In the genomic region with DNA sequence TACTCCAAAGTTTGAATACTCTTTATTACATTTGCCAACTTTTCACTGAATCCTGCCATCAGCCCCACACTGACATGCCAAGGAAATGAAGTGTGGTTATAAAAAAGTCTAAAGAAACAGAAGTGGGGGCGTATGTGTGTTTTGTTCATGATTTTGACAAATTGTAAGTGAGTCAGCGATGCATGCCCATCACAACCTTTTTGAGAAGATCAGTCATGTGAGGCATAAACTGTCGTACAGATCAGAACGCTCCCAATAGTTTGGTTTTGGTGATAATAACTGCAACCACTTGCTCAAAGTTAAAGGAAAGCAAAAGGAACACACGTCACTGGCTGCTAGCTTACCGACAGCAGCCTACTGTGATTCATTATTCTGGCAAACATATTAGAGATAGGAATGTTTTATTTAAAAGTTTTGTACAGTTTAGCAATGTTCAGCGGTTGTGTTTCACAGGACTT, we compare ENCODE assay signal across 10 cellular contexts.
DNase-seq lines count a peak whose midpoint lies in the region; ATAC-seq and TF ChIP-seq lines count a peak whose summit lies in the region.
"Had no signal": no experiment of that assay in that cellular context is flagged by ENCODE, and none has a peak within 500 bp of the region (broad histone marks: within the 10 kb centered on the region; RNA-seq: fewer than 3 reads in every experiment).

No MANE protein-coding gene starts in this region.

- CTCF ChIA-PET in RWPE1 (lab: Yijun Ruan, JAX) = interaction anchor here (0.6 kb wide), 1 partner anchor 14 kb away, joined by 3 read pairs; no protein-coding TSS in a partner anchor

- H3K9me3 Mint-ChIP-seq in stimulated activated effector memory CD8-positive, alpha-beta T cell treated with anti-CD3 and anti-CD28 coated beads, Interleukin-12 subunit alpha, Interleukin-12 subunit beta, amount 100 ng/mL, for 72 hours = no peaks in the 10 kb centered on the region
- H3K9me3 Mint-ChIP-seq: dendritic cell treated with granulocyte-macrophage colony-stimulating factor and Interleukin-4, amounts not matched to agents 40 ng/mL and 50 ng/mL, for 4 days had no signal

- peak; percentile 13 for ATAC-seq in activated CD4-positive, CD25-positive, alpha-beta regulatory T cell treated with anti-CD3 and anti-CD28 coated beads, Interleukin-2, amount 50 U/mL, for 24 hours
- peak; percentile 80 for ATAC-seq in stimulated activated effector memory CD8-positive, alpha-beta T cell treated with anti-CD3 and anti-CD28 coated beads, Interleukin-12 subunit alpha, Interleukin-12 subunit beta, amount 100 ng/mL, for 72 hours
- ATAC-seq in HG03342 (IDR thresholded peaks at IDR 0.05; ENCODE audit: unreplicated experiment) = no peak

- no peak overlapping the region for H3K27ac Mint-ChIP-seq in stimulated activated effector memory CD8-positive, alpha-beta T cell treated with anti-CD3 and anti-CD28 coated beads, Interleukin-12 subunit alpha, Interleukin-12 subunit beta, amount 100 ng/mL, for 72 hours
- H3K27ac Mint-ChIP-seq: dendritic cell treated with granulocyte-macrophage colony-stimulating factor and Interleukin-4, amounts not matched to agents 40 ng/mL and 50 ng/mL, for 4 days had no signal

- no peaks in the 10 kb centered on the region for H3K4me1 Mint-ChIP-seq in stimulated activated effector memory CD8-positive, alpha-beta T cell treated with anti-CD3 and anti-CD28 coated beads, Interleukin-12 subunit alpha, Interleukin-12 subunit beta, amount 100 ng/mL, for 72 hours

- no peak overlapping the region for H3K27ac ChIP-seq in RWPE1
- H3K27ac ChIP-seq: 22Rv1 had no signal

- POLR2A ChIA-PET in RWPE1 (lab: Yijun Ruan, JAX; ENCODE audit: low non-redundant PET) = no interaction called here

- no peak for TF ChIP-seq CTCF in RWPE1 (conservative IDR thresholded peaks at IDR 0.05; ENCODE audit: low read depth)

- no peaks in the 10 kb centered on the region for H3K36me3 Mint-ChIP-seq in stimulated activated effector memory CD8-positive, alpha-beta T cell treated with anti-CD3 and anti-CD28 coated beads, Interleukin-12 subunit alpha, Interleukin-12 subunit beta, amount 100 ng/mL, for 72 hours

- DNase-seq in activated CD4-positive, CD25-positive, alpha-beta regulatory T cell (lab: John Stamatoyannopoulos, UW) = no peak
- peak; percentile 46 for DNase-seq in RWPE1 (ENCODE audit: low spot score)
- DNase-seq in foreskin melanocyte = peak; percentile 43
- no peak for DNase-seq in stimulated activated effector memory CD8-positive, alpha-beta T cell treated with anti-CD3 and anti-CD28 coated beads, Interleukin-12 subunit alpha, Interleukin-12 subunit beta, amount 100 ng/mL, for 72 hours (ENCODE audit: low spot score in 2 of 2)
- no peak for DNase-seq in NCI-H1694 treated with DMSO at 0.1 percent for 48 hours (lab: John Stamatoyannopoulos, UW)
- no peak for DNase-seq in NCI-H1417 treated with DMSO at 0.1 percent for 48 hours (lab: John Stamatoyannopoulos, UW)

- H3K4me3 Mint-ChIP-seq in stimulated activated effector memory CD8-positive, alpha-beta T cell treated with anti-CD3 and anti-CD28 coated beads, Interleukin-12 subunit alpha, Interleukin-12 subunit beta, amount 100 ng/mL, for 72 hours = no peak overlapping the region
- H3K4me3 Mint-ChIP-seq: dendritic cell treated with granulocyte-macrophage colony-stimulating factor and Interleukin-4, amounts not matched to agents 40 ng/mL and 50 ng/mL, for 4 days had no signal

Comparison
In these comparisons a context has a peak if more than half of its experiments do, and no peak if none do; other contexts are left out.
1. DNase-seq: peak in RWPE1 (single experiment) and foreskin melanocyte (single experiment); none in activated CD4-positive, CD25-positive, alpha-beta regulatory T cell (0 of 4), stimulated activated effector memory CD8-positive, alpha-beta T cell treated with anti-CD3 and anti-CD28 coated beads, Interleukin-12 subunit alpha, Interleukin-12 subunit beta, amount 100 ng/mL, for 72 hours (0 of 2), NCI-H1694 treated with DMSO at 0.1 percent for 48 hours (single experiment) and NCI-H1417 treated with DMSO at 0.1 percent for 48 hours (single experiment).